In genomic region chr7:44573464-44574285, GRCh38 we compare ENCODE assay signal across 8 cellular contexts. TPM values are rescaled to one million over a fixed set of nuclear protein-coding genes. Genes with fewer than 3 reads are reported as not detected.
DNase-seq lines count a peak whose midpoint lies in the region; ATAC-seq, FAIRE-seq and TF ChIP-seq lines count a peak whose summit lies in the region.

DDX56 (minus strand) TSS chr7:44573908; CDS start chr7:44573895, 13 bp downstream.

- CTCF ChIA-PET in HepG2 (lab: Yijun Ruan, JAX; ENCODE audit: low intra/inter-chr PET ratio, low total read pairs): no interaction called here

- H4K20me1 ChIP-seq in HepG2 (ENCODE audit: insufficient read depth, low read length): no peaks in the 10 kb centered on the region

- peaks cover 39% of the 10 kb centered on the region for H3K4me1 ChIP-seq in HepG2 (ENCODE audit: insufficient read depth, low read length)

- peak; percentile 85 for ATAC-seq in GM19372 (IDR thresholded peaks at IDR 0.05; ENCODE audit: low read depth, unreplicated experiment)
- peak; percentile 86 for ATAC-seq in HG03558 (IDR thresholded peaks at IDR 0.05; ENCODE audit: extremely low read depth, unreplicated experiment)
- ATAC-seq in HepG2: peak; percentile 97

- H3K9me3 ChIP-seq in HepG2 (ENCODE audit: low read length): no peaks in the 10 kb centered on the region

- peaks cover 24 to 50% of the 10 kb centered on the region in 2 experiments for H3K36me3 ChIP-seq in HepG2 (replicated peaks in 1 of 2; ENCODE audit: control insufficient read depth in 1 of 2, insufficient read depth in 2 of 2, low read length in 2 of 2)

- peak within 1 kb of the TSS; percentile 93 for H3K9ac ChIP-seq in HepG2 (ENCODE audit: insufficient read depth, low read depth, low read length)

- in situ Hi-C loops in HepG2 (cut with HindIII; ENCODE audit: extremely low pct_ligation_motif_present, low pct_unique_long_range_greater_than_20kb): no loop called here

- TF ChIP-seq EP300 in HepG2 (IDR thresholded peaks at IDR 0.05; ENCODE audit: low read depth in 2 of 2, low read length in 2 of 2) (no peak), HepG2 (CRISPR knock-in tag; IDR thresholded peaks at IDR 0.05; ENCODE audit: borderline replicate concordance) (peak; percentile 33; the same call in 1 of the 2 replicates)

- H2AFZ ChIP-seq in HepG2 (ENCODE audit: low read length): no peak within 1 kb of the TSS

- FAIRE-seq in HepG2 (lab: Jason Lieb, UNC): peak; percentile 97

- no TSS peak for BruUV-seq in HepG2 (replicated peaks; lab: Mats Ljungman, UMichigan)

- H3K4me3 ChIP-seq in HepG2 (replicated peaks in 1 of 3; ENCODE audit: insufficient read depth in 1 of 3, low read depth in 2 of 3, low read length in 3 of 3): peak within 1 kb of the TSS; percentile 77 to 91 (median 83)

- H3K27me3 ChIP-seq in HepG2 (ENCODE audit: control insufficient read depth in 1 of 2, insufficient read depth in 2 of 2, low read length in 2 of 2): no peaks in the 10 kb centered on the region; a peak in 1 of 5 replicates

- TF ChIP-seq CTCF in HepG2 (CRISPR knock-in tag; IDR thresholded peaks at IDR 0.05): no peak; the same call in 1 of the 2 replicates

- peak in 1 of 2 experiments; percentile 86; a peak in 2 of 4 replicates for TF ChIP-seq POLR2A in HepG2 (IDR thresholded peaks at IDR 0.05; ENCODE audit: insufficient read depth in 1 of 2, low read depth in 2 of 2, low read length in 2 of 2)

- H3K27ac ChIP-seq in HepG2 (ENCODE audit: extremely low read length, insufficient read depth, low read length): peak within 1 kb of the TSS; percentile 83

- TF ChIP-seq RAD21 in HepG2 (CRISPR knock-in tag; IDR thresholded peaks at IDR 0.05): peak; percentile 54

- H3K4me2 ChIP-seq in HepG2 (ENCODE audit: low read depth, low read length): peak within 1 kb of the TSS; percentile 99

- intact Hi-C loops in HepG2 (cut with micrococcal nuclease; ENCODE audit: unreplicated experiment): loop anchor here (5.0 kb wide), 1 partner anchor 81 kb away; the partner anchor contains the start of gene NUDCD3

- peaks cover 33% of the 10 kb centered on the region for H3K79me2 ChIP-seq in HepG2 (ENCODE audit: insufficient read depth, low read length)

- DNase-seq in C1 segment of cervical spinal cord (lab: John Stamatoyannopoulos, UW) (peak; percentile 61 to 94 (median 92)), NCI-H748 treated with DMSO at 0.1 percent for 48 hours (lab: John Stamatoyannopoulos, UW) (peak; percentile 86), dermis blood vessel endothelial cell (peak; percentile 97), HepG2 (ENCODE audit: low spot score) (peak; percentile 96)
- peak; percentile 76 to 94 for DNase-seq in activated CD4-positive, alpha-beta T cell treated with anti-CD3 and anti-CD28 coated beads, Interleukin-2, amount 50 U/mL, for 24 hours (ENCODE audit: low read depth in 1 of 2, low spot score in 1 of 2)
- peak; percentile 94 for DNase-seq in stimulated activated CD4-positive, alpha-beta T cell treated with anti-CD3 and anti-CD28 coated beads, Interleukin-4, amount 100 ng/mL, for 1 hour

- POLR2A ChIA-PET in HepG2 (lab: Yijun Ruan, JAX): interaction anchor here (0.6 to 2.8 kb wide), 29 partner anchors 9 to 538 kb away, joined by 3 to 45 read pairs (median 4); partner anchors contain the start of genes NPC1L1, NUDCD3, OGDH and POLD2

- 3% methylated on average over 28 of the region's 74 CpGs for WGBS in HepG2 (ENCODE audit: low lambda C conversion rate)

TF ChIP-seq in HepG2, 621 proteins besides CTCF, POLR2A, EP300 and RAD21 (continues in another document):
- TF ChIP-seq IKZF1 (IDR thresholded peaks at IDR 0.05) (no peak), NCOR1 (IDR thresholded peaks at IDR 0.05; ENCODE audit: borderline replicate concordance, low read length) (0 out of 2 replicates have a peak, but pooled peaks have one; percentile 29), ZNF674 (CRISPR knock-in tag; IDR thresholded peaks at IDR 0.05; ENCODE audit: low read depth) (no peak), ZBTB37 (CRISPR knock-in tag; IDR thresholded peaks at IDR 0.05) (peak; percentile 32; the same call in 1 of the 2 replicates), ZNF431 (CRISPR knock-in tag; IDR thresholded peaks at IDR 0.05; ENCODE audit: borderline replicate concordance, low read depth) (no peak; the same call in 1 of the 2 replicates), ZNF609 (CRISPR knock-in tag; IDR thresholded peaks at IDR 0.05; ENCODE audit: borderline replicate concordance) (peak; percentile 78), GPN1 (CRISPR knock-in tag; IDR thresholded peaks at IDR 0.05; ENCODE audit: borderline replicate concordance) (no peak), TBL1XR1 (IDR thresholded peaks at IDR 0.05; ENCODE audit: borderline replicate concordance, low read length, partially characterized antibody) (no peak), NFYB (CRISPR knock-in tag; IDR thresholded peaks at IDR 0.05) (peak; percentile 84), FOSL1 (CRISPR knock-in tag; IDR thresholded peaks at IDR 0.05; ENCODE audit: borderline replicate concordance) (no peak)

RNA-seq across cellular contexts. Expression of gene DDX56, which starts in this region (rescaled TPM):
- total RNA-seq in dermis blood vessel endothelial cell: 55.5 and 69.5 TPM in 2 replicates
- total RNA-seq in HepG2 (2016; rRNA removed; fragmentation: Illumina TruSeq; extraction: Trizol): 105 and 120 TPM in 2 replicates
- 15.2 and 16.6 TPM in 2 replicates for total RNA-seq in HepG2 (2016; cell fraction: cytosol; rRNA removed; fragmentation: Illumina TruSeq; extraction: Trizol; ENCODE audit: low read depth)
- 109 and 123 TPM in 2 replicates for total RNA-seq in HepG2 (2016; cell fraction: insoluble cytoplasmic fraction; rRNA removed; fragmentation: Illumina TruSeq; extraction: Trizol)
- 29.3 and 30.6 TPM in 2 replicates for total RNA-seq in HepG2 (2016; cell fraction: membrane; rRNA removed; fragmentation: Illumina TruSeq; extraction: Trizol)
- 97.6 and 120 TPM in 2 replicates for total RNA-seq in HepG2 (2016; cell fraction: nucleus; rRNA removed; fragmentation: Illumina TruSeq; extraction: Trizol)
- polyA plus RNA-seq in HepG2 (2011; rRNA removed): 82.6 and 106 TPM in 2 replicates
- polyA plus RNA-seq in HepG2 (2011; cell fraction: cytosol; rRNA removed): 53.6 and 58.7 TPM in 2 replicates
- 231 and 242 TPM in 2 replicates for polyA plus RNA-seq in HepG2 (2011; cell fraction: nucleus; rRNA removed)
- 45.8 and 68.4 TPM in 2 replicates for polyA plus RNA-seq in HepG2 (2012)
- polyA plus RNA-seq in HepG2 (2016; cell fraction: cytosol; fragmentation: Illumina TruSeq; extraction: Trizol; ENCODE audit: low read depth): 11.3 and 12.0 TPM in 2 replicates
- polyA plus RNA-seq in HepG2 (2016; cell fraction: insoluble cytoplasmic fraction; fragmentation: Illumina TruSeq; extraction: Trizol; ENCODE audit: low read depth): 83.4 and 100 TPM in 2 replicates
- 18.2 and 23.9 TPM in 2 replicates for polyA plus RNA-seq in HepG2 (2016; cell fraction: membrane; fragmentation: Illumina TruSeq; extraction: Trizol; ENCODE audit: low read depth)
- polyA plus RNA-seq in HepG2 (2016; cell fraction: nucleus; fragmentation: Illumina TruSeq; extraction: Trizol; ENCODE audit: insufficient read depth, low read depth): 214 and 219 TPM in 2 replicates
- 168 and 202 TPM in 2 replicates for polyA minus RNA-seq in HepG2 (2011; rRNA and poly(A)+ RNA removed; ENCODE audit: low replicate concordance)
- polyA minus RNA-seq in HepG2 (2011; cell fraction: cytosol; rRNA and poly(A)+ RNA removed): 27.9 and 30.7 TPM in 2 replicates
- polyA minus RNA-seq in HepG2 (2011; cell fraction: nucleus; rRNA and poly(A)+ RNA removed): 96.8 and 111 TPM in 2 replicates

Comparison
In these comparisons a context has a peak if more than half of its experiments do, and no peak if none do; other contexts are left out.
1. Peak in every context shown above with its lines: DNase-seq, ATAC-seq, H3K4me3 ChIP-seq and H3K27ac ChIP-seq.